16 cellular contexts compared by ENCODE assay signal in genomic region chr6:35084041-35084491, GRCh38. TPM values are rescaled to one million over a fixed set of nuclear protein-coding genes. Genes with fewer than 3 reads are reported as not detected.
DNase-seq lines count a peak whose midpoint lies in the region; ATAC-seq, FAIRE-seq and TF ChIP-seq lines count a peak whose summit lies in the region.
"Had no signal": no experiment of that assay in that cellular context is flagged by ENCODE, and none has a peak within 500 bp of the region (broad histone marks: within the 10 kb centered on the region; RNA-seq: fewer than 3 reads in every experiment).

No MANE protein-coding gene starts in this region.

- peaks cover 2% of the 10 kb centered on the region for H3K9me1 ChIP-seq in keratinocyte (ENCODE audit: control insufficient read depth, extremely low read depth, insufficient read depth, low read length)

- no peak overlapping the region for H3K4me3 ChIP-seq in BE2C (ENCODE audit: low read depth, low read length)
- no peak overlapping the region for H3K4me3 ChIP-seq in keratinocyte (ENCODE audit: control insufficient read depth in 2 of 3, extremely low read depth in 1 of 3, insufficient read depth in 2 of 3, low read depth in 1 of 3, low read length in 3 of 3)
- no peak overlapping the region for H3K4me3 ChIP-seq in rectal smooth muscle tissue (ENCODE audit: low read length)
- H3K4me3 ChIP-seq: psoas muscle had no signal

- no peaks in the 10 kb centered on the region for H3K79me2 ChIP-seq in keratinocyte (ENCODE audit: control insufficient read depth, insufficient read depth, low read length)

- FAIRE-seq in keratinocyte (lab: Jason Lieb, UNC): no peak
- FAIRE-seq: urothelium cell line had no signal

- H2AFZ ChIP-seq in keratinocyte (ENCODE audit: control insufficient read depth, low read length): no peak overlapping the region

- ATAC-seq in HG02588 (IDR thresholded peaks at IDR 0.05; ENCODE audit: unreplicated experiment) (no peak), GM19467 (IDR thresholded peaks at IDR 0.05; ENCODE audit: unreplicated experiment) (no peak)
- ATAC-seq: naive thymus-derived CD4-positive, alpha-beta T cell; psoas muscle; stimulated activated naive B cell treated with anti-CD40 and anti-IgM and Interleukin-4, amounts not matched to agents 10 μg/mL and 1 μg/mL and 100 μg/mL, for 72 hours had no signal

- H3K36me3 ChIP-seq in BE2C (no peaks in the 10 kb centered on the region), keratinocyte (ENCODE audit: control insufficient read depth in 2 of 2, extremely low read depth in 1 of 2, insufficient read depth in 2 of 2, low read length in 2 of 2) (peaks cover 14 to 21% of the 10 kb centered on the region in 2 experiments), rectal smooth muscle tissue (ENCODE audit: control insufficient read depth, insufficient read depth, low read length) (peaks cover 70% of the 10 kb centered on the region)

- no peaks in the 10 kb centered on the region for H3K4me1 ChIP-seq in BE2C
- H3K4me1 ChIP-seq in keratinocyte (ENCODE audit: control insufficient read depth, extremely low read depth, insufficient read depth, low read length): peaks cover 40% of the 10 kb centered on the region
- peaks cover 3% of the 10 kb centered on the region for H3K4me1 ChIP-seq in rectal smooth muscle tissue (ENCODE audit: control insufficient read depth, insufficient read depth, low read length)
- H3K4me1 ChIP-seq: psoas muscle had no signal

- peak overlapping the region; percentile 18 for H3K27ac ChIP-seq in angular gyrus (ENCODE audit: low read depth, low read length)
- no peak overlapping the region for H3K27ac ChIP-seq in keratinocyte (ENCODE audit: control insufficient read depth, insufficient read depth, low read length)
- H3K27ac ChIP-seq in rectal smooth muscle tissue (ENCODE audit: low read depth, low read length): peak overlapping the region; percentile 59
- H3K27ac ChIP-seq: psoas muscle had no signal

- peak overlapping the region; percentile 8 for H3K4me2 ChIP-seq in keratinocyte (ENCODE audit: control insufficient read depth, extremely low read depth, insufficient read depth, low read depth, low read length)

- dilution Hi-C loops in keratinocyte (cut with MboI; ENCODE audit: extremely low pct_ligation_motif_present, low sequenced_read_pairs): no loop called here

- no peaks in the 10 kb centered on the region for H3K9me3 ChIP-seq in BE2C
- H3K9me3 ChIP-seq in keratinocyte (ENCODE audit: control insufficient read depth, low read depth, low read length): no peaks in the 10 kb centered on the region
- H3K9me3 ChIP-seq: psoas muscle had no signal

- peak; percentile 69 for DNase-seq in BE2C
- no peak for DNase-seq in keratinocyte (ENCODE audit: low read depth, low spot score)
- no peak for DNase-seq in glomerular visceral epithelial cell (ENCODE audit: extremely low spot score)
- DNase-seq in NCI-H2227 treated with DMSO at 0.1 percent for 48 hours (lab: John Stamatoyannopoulos, UW): no peak
- DNase-seq: naive thymus-derived CD4-positive, alpha-beta T cell; NCI-H2029 treated with DMSO at 0.1 percent for 48 hours; NCI-H524; psoas muscle; SHP77 treated with DMSO at 0.1 percent for 48 hours; stimulated activated naive B cell treated with anti-CD40 and anti-IgM and Interleukin-4, amounts not matched to agents 10 μg/mL and 1 μg/mL and 100 μg/mL, for 72 hours had no signal

- H4K20me1 ChIP-seq in keratinocyte (ENCODE audit: control insufficient read depth, extremely low read depth, insufficient read depth, low read length): no peaks in the 10 kb centered on the region

- H3K9ac ChIP-seq in keratinocyte (ENCODE audit: control insufficient read depth, extremely low read depth, insufficient read depth, low read length) (no peak overlapping the region), rectal smooth muscle tissue (ENCODE audit: low read length) (no peak overlapping the region)

- TF ChIP-seq CTCF in BE2C (IDR thresholded peaks at IDR 0.05; ENCODE audit: low read depth, low read length): no peak
- no peak for TF ChIP-seq CTCF in keratinocyte (optimal IDR thresholded peaks at IDR 0.05 in 1 of 3, IDR thresholded peaks at IDR 0.05 in 1 of 3, conservative IDR thresholded peaks at IDR 0.05 in 1 of 3; ENCODE audit: extremely low read depth in 1 of 3, insufficient read depth in 2 of 3, low read length in 3 of 3)

- no peaks in the 10 kb centered on the region for H3K27me3 ChIP-seq in BE2C
- H3K27me3 ChIP-seq in keratinocyte (ENCODE audit: control insufficient read depth, extremely low read depth, insufficient read depth, low read length): no peaks in the 10 kb centered on the region
- H3K27me3 ChIP-seq in rectal smooth muscle tissue (ENCODE audit: control insufficient read depth, insufficient read depth, low read length): no peaks in the 10 kb centered on the region

RNA-seq across cellular contexts. Expression of gene TCP11, which starts 57.1 kb away (rescaled TPM):
- not detected for polyA plus RNA-seq in BE2C (2012; ENCODE audit: insufficient read depth, insufficient read length, low read depth)
- polyA plus RNA-seq in keratinocyte: not detected in 3 replicates
- polyA plus RNA-seq in keratinocyte (2011; ENCODE audit: low read depth): not detected
- not detected in 2 replicates for polyA plus RNA-seq in keratinocyte (2011; cell fraction: cytosol; rRNA removed)
- not detected in 2 replicates for polyA plus RNA-seq in keratinocyte (2011; cell fraction: nucleus; rRNA removed)
- not detected in 2 replicates for polyA plus RNA-seq in keratinocyte (2012; ENCODE audit: low replicate concordance)
- polyA minus RNA-seq in keratinocyte: not detected in 3 replicates
- not detected for polyA minus RNA-seq in keratinocyte (2011; cell fraction: cytosol; rRNA and poly(A)+ RNA removed)
- not detected in 2 replicates for polyA minus RNA-seq in keratinocyte (2011; cell fraction: nucleus; rRNA and poly(A)+ RNA removed)
- polyA plus RNA-seq: IgD-negative memory B cell; naive thymus-derived CD4-positive, alpha-beta T cell had no signal
